Comparison of ENCODE assay signal across 8 cellular contexts in genomic region chr9:97853844-97854695, GRCh38. TPM values are rescaled to one million over a fixed set of nuclear protein-coding genes. Genes with fewer than 3 reads are reported as not detected.
A peak's percentile ranks its signal among the peaks of the same experiment; 100 is the strongest.
DNase-seq lines count a peak whose midpoint lies in the region; ATAC-seq and TF ChIP-seq lines count a peak whose summit lies in the region.

No MANE protein-coding gene starts in this region.

- peaks cover 6 to 20% (median 11%) of the 10 kb centered on the region in 3 donors for H3K4me1 Mint-ChIP-seq in IgD-negative memory B cell

- peak overlapping the region; percentile 80 to 94 (median 87) for H3K4me3 Mint-ChIP-seq in IgD-negative memory B cell

- no peak overlapping the region for H3K27ac ChIP-seq in upper lobe of right lung

- H3K4me1 ChIP-seq in neuron (ENCODE audit: insufficient read depth, low read length) = no peaks in the 10 kb centered on the region
- H3K4me1 ChIP-seq in upper lobe of right lung = peaks cover under 1% of the 10 kb centered on the region
- no peaks in the 10 kb centered on the region for H3K4me1 ChIP-seq in BE2C

- peak; percentile 42 for ATAC-seq in upper lobe of right lung

- TF ChIP-seq CTCF in AG04449 (IDR thresholded peaks at IDR 0.05; ENCODE audit: insufficient read depth, low read length, missing control alignments) = peak; percentile 23
- TF ChIP-seq CTCF in WI38 (IDR thresholded peaks at IDR 0.05; ENCODE audit: low read depth, low read length) = no peak
- no peak for TF ChIP-seq CTCF in upper lobe of right lung (IDR thresholded peaks at IDR 0.05)
- no peak for TF ChIP-seq CTCF in BE2C (IDR thresholded peaks at IDR 0.05; ENCODE audit: low read depth, low read length)

- CTCF ChIA-PET in AG04449 (lab: Yijun Ruan, JAX) = interaction anchor here (0.7 to 1.3 kb wide), 4 partner anchors 12 to 157 kb away, joined by 3 to 4 read pairs (median 3); partner anchors contain the start of gene XPA

- H2AFZ ChIP-seq in neuron (ENCODE audit: low read depth, low read length) = peak overlapping the region; percentile 34

- intact Hi-C loops in upper lobe of right lung (cut with DNase I) = no loop called here

- no peaks in the 10 kb centered on the region for H3K36me3 ChIP-seq in neuron (ENCODE audit: insufficient read depth, low read length)
- H3K36me3 ChIP-seq in upper lobe of right lung = no peaks in the 10 kb centered on the region
- H3K36me3 ChIP-seq in BE2C = no peaks in the 10 kb centered on the region

- H3K27ac Mint-ChIP-seq in IgD-negative memory B cell = peak overlapping the region; percentile 73 to 82 (median 80)

- H3K9me3 ChIP-seq in neuron (ENCODE audit: low read length) (peaks cover 11% of the 10 kb centered on the region), upper lobe of right lung (no peaks in the 10 kb centered on the region), BE2C (no peaks in the 10 kb centered on the region; the same call in 1 of the 2 replicates)

- H3K9me3 Mint-ChIP-seq in IgD-negative memory B cell = peaks cover 0 to 2% (median 0%) of the 10 kb centered on the region in 3 donors

- no peaks in the 10 kb centered on the region for H3K36me3 Mint-ChIP-seq in IgD-negative memory B cell

- POLR2A ChIA-PET in AG04449 (lab: Yijun Ruan, JAX) = no interaction called here

- peaks cover 98% of the 10 kb centered on the region for H3K27me3 ChIP-seq in neuron (ENCODE audit: insufficient read depth, low read length)
- H3K27me3 ChIP-seq in upper lobe of right lung = peaks cover 100% of the 10 kb centered on the region
- peaks cover 99% of the 10 kb centered on the region for H3K27me3 ChIP-seq in BE2C

- peak overlapping the region; percentile 38 for H3K4me3 ChIP-seq in AG04449 (ENCODE audit: low read depth, low read length)
- peak overlapping the region; percentile 39 for H3K4me3 ChIP-seq in WI38 (ENCODE audit: low read depth, low read length)
- peak overlapping the region; percentile 29 for H3K4me3 ChIP-seq in neuron (ENCODE audit: low read length)
- peak overlapping the region; percentile 19 for H3K4me3 ChIP-seq in upper lobe of right lung
- no peak overlapping the region for H3K4me3 ChIP-seq in BE2C (ENCODE audit: low read depth, low read length)

- peaks cover 73% of the 10 kb centered on the region for H3K27me3 Mint-ChIP-seq in IgD-negative memory B cell

- DNase-seq in AG04449 (ENCODE audit: low read depth, low spot score) = no peak
- DNase-seq in effector CD4-positive, alpha-beta T cell = peak; percentile 21
- peak; percentile 65 for DNase-seq in upper lobe of right lung
- no peak for DNase-seq in RKO (ENCODE audit: low spot score)
- DNase-seq in BE2C = no peak

RNA-seq across cellular contexts. Expression of gene FOXE1, which starts 1.0 kb away (rescaled TPM):
- not detected for polyA plus RNA-seq in IgD-negative memory B cell
- total RNA-seq in upper lobe of right lung = not detected
- not detected for polyA plus RNA-seq in BE2C (2012; ENCODE audit: insufficient read depth, insufficient read length, low read depth)

Comparison
In these comparisons a context has a peak if more than half of its experiments do, and no peak if none do; other contexts are left out.
1. DNase-seq: peak in effector CD4-positive, alpha-beta T cell (single experiment) and upper lobe of right lung (single experiment); none in AG04449 (single experiment), RKO (single experiment) and BE2C (single experiment).